Comparison of ENCODE assay signal across 23 cellular contexts in the genomic region with DNA sequence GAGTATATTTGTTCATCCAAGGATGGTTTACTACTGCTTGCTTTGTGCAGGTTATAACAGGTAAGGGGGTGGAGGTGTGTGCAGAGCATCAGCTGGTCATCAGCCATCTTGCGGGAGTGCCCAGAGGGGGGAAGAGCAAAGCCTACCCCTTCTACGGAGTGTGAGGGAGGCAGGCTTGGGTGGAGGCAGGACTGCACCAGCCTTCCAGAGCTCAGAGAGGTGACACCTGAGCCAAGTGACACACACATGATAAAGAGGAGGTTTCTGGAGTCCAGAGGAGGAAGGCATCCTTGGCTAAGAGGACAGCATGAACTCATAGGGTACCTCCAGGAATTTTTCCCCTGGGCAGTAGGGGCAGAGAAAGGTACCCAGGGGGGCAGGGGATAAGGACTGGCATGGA.
"Had no signal": no experiment of that assay in that cellular context is flagged by ENCODE, and none has a peak within 500 bp of the region (broad histone marks: within the 10 kb centered on the region; RNA-seq: fewer than 3 reads in every experiment).

No MANE protein-coding gene starts in this region.

- ATAC-seq: stimulated activated effector memory CD8-positive, alpha-beta T cell treated with anti-CD3 and anti-CD28 coated beads, Interleukin-12 subunit alpha, Interleukin-12 subunit beta, amount 100 ng/mL, for 72 hours; stimulated activated memory B cell treated with anti-CD40 and anti-IgM and Interleukin-4, amounts not matched to agents 10 μg/mL and 1 μg/mL and 100 μg/mL, for 72 hours; stimulated activated naive CD8-positive, alpha-beta T cell treated with anti-CD3 and anti-CD28 coated beads, Interleukin-15, amount 100 ng/mL, for 72 hours; stimulated activated naive CD8-positive, alpha-beta T cell treated with anti-CD3 and anti-CD28 coated beads, Interleukin-15, Interleukin-2, amounts not matched to agents 100 U/mL and 50 U/mL, for 24 hours; upper lobe of right lung had no signal

- H3K9me3 Mint-ChIP-seq: stimulated activated effector memory CD8-positive, alpha-beta T cell treated with anti-CD3 and anti-CD28 coated beads, Interleukin-12 subunit alpha, Interleukin-12 subunit beta, amount 100 ng/mL, for 72 hours; stimulated activated naive CD8-positive, alpha-beta T cell treated with anti-CD3 and anti-CD28 coated beads, Interleukin-15, amount 100 ng/mL, for 72 hours; stimulated activated naive CD8-positive, alpha-beta T cell treated with anti-CD3 and anti-CD28 coated beads, Interleukin-15, Interleukin-2, amounts not matched to agents 100 ng/mL and 50 ng/mL, for 24 hours; type B pancreatic cell had no signal

- H3K4me3 Mint-ChIP-seq: stimulated activated effector memory CD8-positive, alpha-beta T cell treated with anti-CD3 and anti-CD28 coated beads, Interleukin-12 subunit alpha, Interleukin-12 subunit beta, amount 100 ng/mL, for 72 hours; stimulated activated memory B cell treated with anti-CD40 and anti-IgM and Interleukin-4, amounts not matched to agents 10 μg/mL and 1 μg/mL and 100 μg/mL, for 72 hours; stimulated activated naive CD8-positive, alpha-beta T cell treated with anti-CD3 and anti-CD28 coated beads, Interleukin-15, amount 100 ng/mL, for 72 hours; stimulated activated naive CD8-positive, alpha-beta T cell treated with anti-CD3 and anti-CD28 coated beads, Interleukin-15, Interleukin-2, amounts not matched to agents 100 ng/mL and 50 ng/mL, for 24 hours; type B pancreatic cell had no signal

- H3K27ac Mint-ChIP-seq: stimulated activated effector memory CD8-positive, alpha-beta T cell treated with anti-CD3 and anti-CD28 coated beads, Interleukin-12 subunit alpha, Interleukin-12 subunit beta, amount 100 ng/mL, for 72 hours; stimulated activated memory B cell treated with anti-CD40 and anti-IgM and Interleukin-4, amounts not matched to agents 10 μg/mL and 1 μg/mL and 100 μg/mL, for 72 hours; stimulated activated naive CD8-positive, alpha-beta T cell treated with anti-CD3 and anti-CD28 coated beads, Interleukin-15, amount 100 ng/mL, for 72 hours; stimulated activated naive CD8-positive, alpha-beta T cell treated with anti-CD3 and anti-CD28 coated beads, Interleukin-15, Interleukin-2, amounts not matched to agents 100 ng/mL and 50 ng/mL, for 24 hours; type B pancreatic cell had no signal

- H3K27me3 Mint-ChIP-seq: stimulated activated memory B cell treated with anti-CD40 and anti-IgM and Interleukin-4, amounts not matched to agents 10 μg/mL and 1 μg/mL and 100 μg/mL, for 72 hours; stimulated activated naive CD8-positive, alpha-beta T cell treated with anti-CD3 and anti-CD28 coated beads, Interleukin-15, amount 100 ng/mL, for 72 hours; stimulated activated naive CD8-positive, alpha-beta T cell treated with anti-CD3 and anti-CD28 coated beads, Interleukin-15, Interleukin-2, amounts not matched to agents 100 ng/mL and 50 ng/mL, for 24 hours; type B pancreatic cell had no signal

- H3K36me3 Mint-ChIP-seq: stimulated activated effector memory CD8-positive, alpha-beta T cell treated with anti-CD3 and anti-CD28 coated beads, Interleukin-12 subunit alpha, Interleukin-12 subunit beta, amount 100 ng/mL, for 72 hours; type B pancreatic cell had no signal

- DNase-seq: stimulated activated CD4-positive, alpha-beta T cell treated with anti-CD3 and anti-CD28 coated beads, Interleukin-2, amount 100 ng/mL, for 48 hours; stimulated activated CD4-positive, alpha-beta T cell treated with anti-CD3 and anti-CD28 coated beads, Interleukin-4, amount 100 ng/mL, for 1 hour; stimulated activated CD4-positive, alpha-beta T cell treated with anti-CD3 and anti-CD28 coated beads, Interleukin-4, amount 100 ng/mL, for 24 hours; stimulated activated CD4-positive, alpha-beta T cell treated with anti-CD3 and anti-CD28 coated beads, Interleukin-4, amount 100 ng/mL, for 4 hours; stimulated activated CD8-positive, alpha-beta memory T cell treated with anti-CD3 and anti-CD28 coated beads, Interleukin-4, amount 100 ng/mL, for 48 hours; stimulated activated naive CD4-positive, alpha-beta T cell; stimulated activated naive CD4-positive, alpha-beta T cell treated with Interleukin-2 at 50 U/mL for 16 hours; stimulated activated naive CD8-positive, alpha-beta T cell treated with anti-CD3 and anti-CD28 coated beads, Interleukin-15, amount 100 ng/mL, for 72 hours; stimulated activated naive CD8-positive, alpha-beta T cell treated with anti-CD3 and anti-CD28 coated beads, Interleukin-15, Interleukin-2, amounts not matched to agents 100 U/mL and 50 U/mL, for 24 hours; stomach; substantia nigra; testis; thyroid gland; tibial artery; transverse colon; trophoblast cell; upper lobe of left lung; upper lobe of right lung; uterus had no signal
